1 cellular context compared by ENCODE assay signal in the genomic region with DNA sequence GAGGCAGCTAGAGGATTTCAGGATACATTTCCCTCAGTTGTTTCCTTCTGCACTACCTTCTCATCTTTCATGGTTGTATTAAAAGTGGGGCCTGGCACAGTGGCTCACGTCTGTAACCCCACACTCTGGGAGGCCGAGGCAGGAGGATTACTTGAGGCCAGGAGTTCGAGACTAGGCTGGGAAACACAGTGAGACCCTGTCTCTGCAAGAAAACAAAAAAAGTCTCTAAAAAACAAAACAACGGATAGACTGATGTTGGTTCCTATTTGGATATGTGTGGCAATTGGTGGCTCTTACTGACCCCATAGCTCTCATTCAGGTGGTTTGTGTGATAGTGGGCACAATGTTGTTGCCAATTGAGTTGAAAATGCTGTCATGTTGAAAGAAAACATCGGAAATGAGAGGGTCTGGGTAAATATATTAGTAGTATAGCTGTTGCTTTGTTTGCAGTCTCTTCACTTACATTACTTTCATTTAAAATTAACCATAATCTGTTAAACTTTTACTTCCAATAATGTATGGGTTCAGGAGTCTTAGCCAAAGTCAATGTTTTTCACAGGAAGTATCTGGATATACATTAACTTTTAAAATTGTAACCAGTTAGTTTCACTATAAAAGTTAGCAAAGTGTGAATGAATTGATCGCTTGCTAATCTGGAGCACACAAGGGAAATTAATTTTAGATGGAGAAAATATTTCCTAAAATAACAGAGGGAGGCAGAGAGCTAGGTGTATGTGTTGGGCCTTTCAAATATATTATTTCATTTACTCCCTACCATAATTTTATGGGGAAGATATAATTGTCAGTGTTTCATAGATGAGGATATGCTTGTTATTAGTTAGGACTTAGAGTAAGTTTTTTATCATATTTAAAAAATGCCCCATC.
TF ChIP-seq lines count a peak whose summit lies in the region.

No MANE protein-coding gene starts in this region.

TF ChIP-seq in HepG2, 621 proteins besides CTCF, POLR2A, EP300 and RAD21 (continued from another document and continues in another):
- TF ChIP-seq, protein P1, sequence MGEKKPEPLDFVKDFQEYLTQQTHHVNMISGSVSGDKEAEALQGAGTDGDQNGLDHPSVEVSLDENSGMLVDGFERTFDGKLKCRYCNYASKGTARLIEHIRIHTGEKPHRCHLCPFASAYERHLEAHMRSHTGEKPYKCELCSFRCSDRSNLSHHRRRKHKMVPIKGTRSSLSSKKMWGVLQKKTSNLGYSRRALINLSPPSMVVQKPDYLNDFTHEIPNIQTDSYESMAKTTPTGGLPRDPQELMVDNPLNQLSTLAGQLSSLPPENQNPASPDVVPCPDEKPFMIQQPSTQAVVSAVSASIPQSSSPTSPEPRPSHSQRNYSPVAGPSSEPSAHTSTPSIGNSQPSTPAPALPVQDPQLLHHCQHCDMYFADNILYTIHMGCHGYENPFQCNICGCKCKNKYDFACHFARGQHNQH (CRISPR knock-in tag; IDR thresholded peaks at IDR 0.05), result peak; percentile 70
- TF ChIP-seq KAT7 (CRISPR knock-in tag; IDR thresholded peaks at IDR 0.05; ENCODE audit: borderline replicate concordance) (peak; percentile 33; the same call in 1 of the 2 replicates), ZNF234 (CRISPR knock-in tag; conservative IDR thresholded peaks at IDR 0.05) (no peak), ZFP36L2 (CRISPR knock-in tag; IDR thresholded peaks at IDR 0.05) (no peak), ZBTB38 (CRISPR knock-in tag; IDR thresholded peaks at IDR 0.05) (no peak; the same call in 1 of the 2 replicates), ATF5 (CRISPR knock-in tag; IDR thresholded peaks at IDR 0.05; ENCODE audit: low read depth) (no peak), TP53 (CRISPR knock-in tag; conservative IDR thresholded peaks at IDR 0.05) (0 out of 2 replicates have a peak, but pooled peaks have one; percentile 71), REXO4 (CRISPR knock-in tag; IDR thresholded peaks at IDR 0.05; ENCODE audit: borderline replicate concordance) (no peak), HDAC2 (CRISPR knock-in tag; IDR thresholded peaks at IDR 0.05) (peak; percentile 91; the same call in 1 of the 2 replicates), ARID2 (CRISPR knock-in tag; IDR thresholded peaks at IDR 0.05; ENCODE audit: borderline replicate concordance) (peak; percentile 75; the same call in 1 of the 2 replicates), ATF7-NPFF (CRISPR knock-in tag; IDR thresholded peaks at IDR 0.05; ENCODE audit: low read depth) (no peak), RBAK (CRISPR knock-in tag; IDR thresholded peaks at IDR 0.05) (no peak), ZSCAN31 (CRISPR knock-in tag; IDR thresholded peaks at IDR 0.05; ENCODE audit: low read depth) (peak; percentile 57; the same call in 1 of the 2 replicates), LCORL (IDR thresholded peaks at IDR 0.05) (no peak), LCORL (CRISPR knock-in tag; IDR thresholded peaks at IDR 0.05) (no peak), GLI4 (CRISPR knock-in tag; IDR thresholded peaks at IDR 0.05; ENCODE audit: borderline replicate concordance) (no peak), EEA1 (CRISPR knock-in tag; IDR thresholded peaks at IDR 0.05; ENCODE audit: borderline replicate concordance) (no peak), BCLAF1 (IDR thresholded peaks at IDR 0.05) (no peak), XBP1 (CRISPR knock-in tag; IDR thresholded peaks at IDR 0.05) (no peak), REPIN1 (CRISPR knock-in tag; IDR thresholded peaks at IDR 0.05; ENCODE audit: borderline replicate concordance, low read depth) (no peak), ZNF670 (CRISPR knock-in tag; IDR thresholded peaks at IDR 0.05; ENCODE audit: borderline replicate concordance) (peak; percentile 68; the same call in 1 of the 2 replicates), SP140L (CRISPR knock-in tag; IDR thresholded peaks at IDR 0.05; ENCODE audit: borderline replicate concordance) (no peak), STAG1 (CRISPR knock-in tag; IDR thresholded peaks at IDR 0.05) (peak; percentile 27), ZFP41 (CRISPR knock-in tag; IDR thresholded peaks at IDR 0.05; ENCODE audit: borderline replicate concordance) (no peak), MED1 (CRISPR knock-in tag; IDR thresholded peaks at IDR 0.05) (peak; percentile 99), MED13 (CRISPR knock-in tag; IDR thresholded peaks at IDR 0.05) (peak; percentile 38; the same call in 1 of the 2 replicates), NFE2L1 (CRISPR knock-in tag; IDR thresholded peaks at IDR 0.05; ENCODE audit: borderline replicate concordance) (no peak), ZNF44 (CRISPR knock-in tag; IDR thresholded peaks at IDR 0.05) (peak; percentile 66; the same call in 1 of the 2 replicates), ZHX1 (CRISPR knock-in tag; IDR thresholded peaks at IDR 0.05; ENCODE audit: low read depth) (no peak), SP2 (CRISPR knock-in tag; IDR thresholded peaks at IDR 0.05) (no peak), ZKSCAN8 (CRISPR knock-in tag; IDR thresholded peaks at IDR 0.05; ENCODE audit: borderline replicate concordance) (peak; percentile 88; the same call in 1 of the 2 replicates), ZBTB20 (CRISPR knock-in tag; IDR thresholded peaks at IDR 0.05; ENCODE audit: borderline replicate concordance, low read depth) (peak; percentile 98; the same call in 1 of the 2 replicates), HNRNPUL1 (IDR thresholded peaks at IDR 0.05; ENCODE audit: low read depth, low read length) (0 out of 2 replicates have a peak, but pooled peaks have one; percentile 58), CCAR2 (optimal IDR thresholded peaks at IDR 0.05; ENCODE audit: low read depth, low read length) (no peak), TAF1 (CRISPR knock-in tag; IDR thresholded peaks at IDR 0.05) (0 out of 2 replicates have a peak, but pooled peaks have one; percentile 15), PRDM4 (CRISPR knock-in tag; IDR thresholded peaks at IDR 0.05; ENCODE audit: borderline replicate concordance) (no peak), CBX5 (CRISPR knock-in tag; IDR thresholded peaks at IDR 0.05; ENCODE audit: borderline replicate concordance) (no peak), NR0B2 (CRISPR knock-in tag; IDR thresholded peaks at IDR 0.05) (no peak)
- TF ChIP-seq, protein P2, sequence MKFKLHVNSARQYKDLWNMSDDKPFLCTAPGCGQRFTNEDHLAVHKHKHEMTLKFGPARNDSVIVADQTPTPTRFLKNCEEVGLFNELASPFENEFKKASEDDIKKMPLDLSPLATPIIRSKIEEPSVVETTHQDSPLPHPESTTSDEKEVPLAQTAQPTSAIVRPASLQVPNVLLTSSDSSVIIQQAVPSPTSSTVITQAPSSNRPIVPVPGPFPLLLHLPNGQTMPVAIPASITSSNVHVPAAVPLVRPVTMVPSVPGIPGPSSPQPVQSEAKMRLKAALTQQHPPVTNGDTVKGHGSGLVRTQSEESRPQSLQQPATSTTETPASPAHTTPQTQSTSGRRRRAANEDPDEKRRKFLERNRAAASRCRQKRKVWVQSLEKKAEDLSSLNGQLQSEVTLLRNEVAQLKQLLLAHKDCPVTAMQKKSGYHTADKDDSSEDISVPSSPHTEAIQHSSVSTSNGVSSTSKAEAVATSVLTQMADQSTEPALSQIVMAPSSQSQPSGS (CRISPR knock-in tag; IDR thresholded peaks at IDR 0.05), result no peak
- TF ChIP-seq, protein P3, sequence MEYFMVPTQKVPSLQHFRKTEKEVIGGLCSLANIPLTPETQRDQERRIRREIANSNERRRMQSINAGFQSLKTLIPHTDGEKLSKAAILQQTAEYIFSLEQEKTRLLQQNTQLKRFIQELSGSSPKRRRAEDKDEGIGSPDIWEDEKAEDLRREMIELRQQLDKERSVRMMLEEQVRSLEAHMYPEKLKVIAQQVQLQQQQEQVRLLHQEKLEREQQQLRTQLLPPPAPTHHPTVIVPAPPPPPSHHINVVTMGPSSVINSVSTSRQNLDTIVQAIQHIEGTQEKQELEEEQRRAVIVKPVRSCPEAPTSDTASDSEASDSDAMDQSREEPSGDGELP (IDR thresholded peaks at IDR 0.05; ENCODE audit: borderline replicate concordance, low read depth), result peak; percentile 64; the same call in 1 of the 2 replicates
- TF ChIP-seq, protein P4, sequence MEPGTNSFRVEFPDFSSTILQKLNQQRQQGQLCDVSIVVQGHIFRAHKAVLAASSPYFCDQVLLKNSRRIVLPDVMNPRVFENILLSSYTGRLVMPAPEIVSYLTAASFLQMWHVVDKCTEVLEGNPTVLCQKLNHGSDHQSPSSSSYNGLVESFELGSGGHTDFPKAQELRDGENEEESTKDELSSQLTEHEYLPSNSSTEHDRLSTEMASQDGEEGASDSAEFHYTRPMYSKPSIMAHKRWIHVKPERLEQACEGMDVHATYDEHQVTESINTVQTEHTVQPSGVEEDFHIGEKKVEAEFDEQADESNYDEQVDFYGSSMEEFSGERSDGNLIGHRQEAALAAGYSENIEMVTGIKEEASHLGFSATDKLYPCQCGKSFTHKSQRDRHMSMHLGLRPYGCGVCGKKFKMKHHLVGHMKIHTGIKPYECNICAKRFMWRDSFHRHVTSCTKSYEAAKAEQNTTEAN (CRISPR knock-in tag; conservative IDR thresholded peaks at IDR 0.05), result peak; percentile 82; the same call in 1 of the 2 replicates
- TF ChIP-seq, protein P5, sequence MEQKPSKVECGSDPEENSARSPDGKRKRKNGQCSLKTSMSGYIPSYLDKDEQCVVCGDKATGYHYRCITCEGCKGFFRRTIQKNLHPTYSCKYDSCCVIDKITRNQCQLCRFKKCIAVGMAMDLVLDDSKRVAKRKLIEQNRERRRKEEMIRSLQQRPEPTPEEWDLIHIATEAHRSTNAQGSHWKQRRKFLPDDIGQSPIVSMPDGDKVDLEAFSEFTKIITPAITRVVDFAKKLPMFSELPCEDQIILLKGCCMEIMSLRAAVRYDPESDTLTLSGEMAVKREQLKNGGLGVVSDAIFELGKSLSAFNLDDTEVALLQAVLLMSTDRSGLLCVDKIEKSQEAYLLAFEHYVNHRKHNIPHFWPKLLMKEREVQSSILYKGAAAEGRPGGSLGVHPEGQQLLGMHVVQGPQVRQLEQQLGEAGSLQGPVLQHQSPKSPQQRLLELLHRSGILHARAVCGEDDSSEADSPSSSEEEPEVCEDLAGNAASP (CRISPR knock-in tag; IDR thresholded peaks at IDR 0.05; ENCODE audit: borderline replicate concordance), result peak; percentile 56
